10 cellular contexts compared by ENCODE assay signal in genomic region chr1:159187647-159188374, GRCh38. TPM values are rescaled to one million over a fixed set of nuclear protein-coding genes. Genes with fewer than 3 reads are reported as not detected.
A peak's percentile ranks its signal among the peaks of the same experiment; 100 is the strongest.
DNase-seq lines count a peak whose midpoint lies in the region; FAIRE-seq and TF ChIP-seq lines count a peak whose summit lies in the region.
"Had no signal": no experiment of that assay in that cellular context is flagged by ENCODE, and none has a peak within 500 bp of the region (broad histone marks: within the 10 kb centered on the region; RNA-seq: fewer than 3 reads in every experiment).

No MANE protein-coding gene starts in this region.

- no peaks in the 10 kb centered on the region for H3K27me3 ChIP-seq in HUES64 (ENCODE audit: insufficient read depth, low read length)
- H3K27me3 ChIP-seq in cardiac muscle cell: no peaks in the 10 kb centered on the region
- H3K27me3 ChIP-seq in osteoblast (ENCODE audit: insufficient read depth, low read length): peaks cover 15% of the 10 kb centered on the region
- peaks cover 0 to 2% of the 10 kb centered on the region in 2 donors for H3K27me3 ChIP-seq in small intestine (ENCODE audit: control insufficient read depth in 2 of 2, insufficient read depth in 2 of 2, low read length in 2 of 2)

- TF ChIP-seq CTCF in CD14-positive monocyte (IDR thresholded peaks at IDR 0.05) (no peak), cardiac muscle cell (IDR thresholded peaks at IDR 0.05; ENCODE audit: low read depth, low read length) (no peak), osteoblast (IDR thresholded peaks at IDR 0.05; ENCODE audit: extremely low read depth, low read depth, low read length) (no peak)

- H3K36me3 ChIP-seq in HUES64 (ENCODE audit: insufficient read depth, low read length): no peaks in the 10 kb centered on the region
- no peaks in the 10 kb centered on the region for H3K36me3 ChIP-seq in cardiac muscle cell
- H3K36me3 ChIP-seq in osteoblast (ENCODE audit: insufficient read depth, low read length): no peaks in the 10 kb centered on the region
- no peaks in the 10 kb centered on the region for H3K36me3 ChIP-seq in small intestine (ENCODE audit: control insufficient read depth in 2 of 2, insufficient read depth in 2 of 2, low read length in 2 of 2)

- H3K36me3 Mint-ChIP-seq in CD14-positive monocyte: no peaks in the 10 kb centered on the region
- H3K36me3 Mint-ChIP-seq in activated CD4-positive, alpha-beta T cell treated with anti-CD3 and anti-CD28 coated beads, Interleukin-2, amount 10 ng/mL, durations not matched to agents 7 days and 5 days (ENCODE audit: low read depth): no peaks in the 10 kb centered on the region

- WGBS in HUES64: 6% methylated on average over 14 of the region's 14 CpGs
- WGBS in small intestine, 3 donors: 24 to 28% (median 28%) methylated on average over 14 of the region's 14 CpGs

- CTCF ChIA-PET in activated CD4-positive, alpha-beta T cell treated with anti-CD3 and anti-CD28 coated beads, Interleukin-2, amount 10 ng/mL, durations not matched to agents 7 days and 5 days (lab: Charles Lee): interaction anchor here (0.8 kb wide), 1 partner anchor 10 kb away, joined by 4 read pairs; no protein-coding TSS in a partner anchor

- H3K4me3 ChIP-seq in HUES64 (ENCODE audit: low read length) (peak overlapping the region; percentile 70), cardiac muscle cell (peak overlapping the region; percentile 18), osteoblast (ENCODE audit: insufficient read depth, low read length) (peak overlapping the region; percentile 44), small intestine (ENCODE audit: low read depth in 1 of 2, low read length in 2 of 2) (no peak overlapping the region)

- peak overlapping the region; percentile 59 for H3K4me2 ChIP-seq in osteoblast (ENCODE audit: insufficient read depth, low read length)

- intact Hi-C loops in CD14-positive monocyte (cut with micrococcal nuclease): no loop called here

- peak overlapping the region in 1 of 7 donors; percentile 47 for H3K27ac Mint-ChIP-seq in CD14-positive monocyte
- H3K27ac Mint-ChIP-seq in activated CD4-positive, alpha-beta T cell treated with anti-CD3 and anti-CD28 coated beads, Interleukin-2, amount 10 ng/mL, durations not matched to agents 7 days and 5 days: no peak overlapping the region

- H3K4me1 ChIP-seq in HUES64 (ENCODE audit: insufficient read depth, low read length) (peaks cover 15% of the 10 kb centered on the region; the same call in 1 of the 2 replicates), cardiac muscle cell (ENCODE audit: low read depth) (no peaks in the 10 kb centered on the region), osteoblast (ENCODE audit: insufficient read depth, low read length) (no peaks in the 10 kb centered on the region), small intestine (ENCODE audit: control insufficient read depth in 2 of 2, insufficient read depth in 1 of 2, low read depth in 1 of 2, low read length in 1 of 2) (no peaks in the 10 kb centered on the region)

- POLR2A ChIA-PET in activated CD4-positive, alpha-beta T cell treated with anti-CD3 and anti-CD28 coated beads, Interleukin-2, amount 10 ng/mL, durations not matched to agents 7 days and 5 days (lab: Charles Lee): no interaction called here

- H3K27ac ChIP-seq in HUES64 (ENCODE audit: low read depth, low read length): peak overlapping the region; percentile 71; the same call in 1 of the 2 replicates
- no peak overlapping the region for H3K27ac ChIP-seq in cardiac muscle cell
- no peak overlapping the region for H3K27ac ChIP-seq in osteoblast (ENCODE audit: low read depth, low read length)
- no peak overlapping the region for H3K27ac ChIP-seq in small intestine (ENCODE audit: low read depth in 1 of 2, low read length in 1 of 2)
- H3K27ac ChIP-seq: C4-2B had no signal

- DNase-seq in CD14-positive monocyte (ENCODE audit: low spot score): no peak
- peak in 1 of 2 donors; percentile 23 for DNase-seq in cardiac muscle cell (ENCODE audit: low read depth in 1 of 2, low spot score in 1 of 2)
- DNase-seq in osteoblast (ENCODE audit: insufficient read length, low spot score, missing footprints): no peak
- no peak for DNase-seq in activated CD4-positive, alpha-beta T cell treated with anti-CD3 and anti-CD28 coated beads for 4 hours
- no peak for DNase-seq in NK-92 (lab: John Stamatoyannopoulos, UW; ENCODE audit: unreplicated experiment)
- DNase-seq in small intestine: no peak
- no peak for DNase-seq in activated CD4-positive, alpha-beta T cell treated with anti-CD3 and anti-CD28 coated beads, Interleukin-2, amount 10 ng/mL, durations not matched to agents 7 days and 5 days
- DNase-seq: activated CD8-positive, alpha-beta memory T cell treated with anti-CD3 and anti-CD28 coated beads, Interleukin-2, amount 50 U/mL, for 48 hours had no signal

- H3K27me3 Mint-ChIP-seq in CD14-positive monocyte (ENCODE audit: low read depth in 3 of 3): peaks cover 43 to 61% (median 45%) of the 10 kb centered on the region in 3 donors
- peaks cover 71% of the 10 kb centered on the region for H3K27me3 Mint-ChIP-seq in activated CD4-positive, alpha-beta T cell treated with anti-CD3 and anti-CD28 coated beads, Interleukin-2, amount 10 ng/mL, durations not matched to agents 7 days and 5 days

- H3K4me1 Mint-ChIP-seq in CD14-positive monocyte: peaks cover 14% of the 10 kb centered on the region
- no peaks in the 10 kb centered on the region for H3K4me1 Mint-ChIP-seq in activated CD4-positive, alpha-beta T cell treated with anti-CD3 and anti-CD28 coated beads, Interleukin-2, amount 10 ng/mL, durations not matched to agents 7 days and 5 days

- no peak for FAIRE-seq in small intestine (lab: Jason Lieb, UNC)

- peak overlapping the region; percentile 48 for H2AFZ ChIP-seq in osteoblast (ENCODE audit: low read length)

- H3K79me2 ChIP-seq in osteoblast (ENCODE audit: insufficient read depth, low read length): no peaks in the 10 kb centered on the region

- H3K9me3 ChIP-seq in HUES64 (ENCODE audit: insufficient read depth, low read depth, low read length) (no peaks in the 10 kb centered on the region), cardiac muscle cell (ENCODE audit: low read depth) (no peaks in the 10 kb centered on the region), osteoblast (ENCODE audit: low read depth, low read length) (no peaks in the 10 kb centered on the region), small intestine (ENCODE audit: control insufficient read depth, low read depth) (no peaks in the 10 kb centered on the region)

- peaks cover 0 to 7% (median 0%) of the 10 kb centered on the region in 7 donors for H3K9me3 Mint-ChIP-seq in CD14-positive monocyte
- no peaks in the 10 kb centered on the region for H3K9me3 Mint-ChIP-seq in activated CD4-positive, alpha-beta T cell treated with anti-CD3 and anti-CD28 coated beads, Interleukin-2, amount 10 ng/mL, durations not matched to agents 7 days and 5 days

- H4K20me1 ChIP-seq in osteoblast (ENCODE audit: insufficient read depth, low read length): no peaks in the 10 kb centered on the region

- H3K9ac ChIP-seq in HUES64 (ENCODE audit: low read depth, low read length): peak overlapping the region; percentile 69

- H3K4me3 Mint-ChIP-seq in CD14-positive monocyte: peak overlapping the region; percentile 65 to 83
- H3K4me3 Mint-ChIP-seq in activated CD4-positive, alpha-beta T cell treated with anti-CD3 and anti-CD28 coated beads, Interleukin-2, amount 10 ng/mL, durations not matched to agents 7 days and 5 days: no peak overlapping the region

RNA-seq across cellular contexts. Expression of gene CADM3, which starts 16.4 kb away (rescaled TPM):
- polyA plus RNA-seq in CD14-positive monocyte (not detected), cardiac muscle cell (0.51 and 1.3 TPM in 2 replicates), small intestine (10 to 100 TPM in 1 of 3 donors, under 1 TPM in 1, not detected in 1; 0.27 to 23.5 TPM)
- polyA plus RNA-seq in HUES64 (2013, experiment 1 of 2): 5.2 TPM
- polyA plus RNA-seq in HUES64 (2013, experiment 2 of 2): 6.8 TPM
- total RNA-seq in cardiac muscle cell (1.7 and 3.1 TPM in 2 replicates), osteoblast (under 0.01 TPM in 1 of 2 replicates, not detected in the other)
- not detected for total RNA-seq in activated CD4-positive, alpha-beta T cell treated with anti-CD3 and anti-CD28 coated beads, Interleukin-2, amount 10 ng/mL, durations not matched to agents 7 days and 5 days

RNA-seq across cellular contexts. Expression of gene ACKR1, which starts 16.9 kb away (rescaled TPM):
- under 1 TPM in 1 of 2 donors, not detected in 1; 0.14 TPM for polyA plus RNA-seq in CD14-positive monocyte
- 0.40 TPM for polyA plus RNA-seq in HUES64 (2013, experiment 1 of 2)
- 0.32 TPM for polyA plus RNA-seq in HUES64 (2013, experiment 2 of 2)
- 0.18 and 0.63 TPM in 2 replicates for total RNA-seq in cardiac muscle cell
- polyA plus RNA-seq in cardiac muscle cell: 0.33 TPM in 1 of 2 replicates, not detected in the other
- total RNA-seq in osteoblast: not detected in 2 replicates
- 10 to 100 TPM in 1 of 3 donors, 1 to 10 TPM in 2; 1.3 to 96.8 (median 3.2) TPM for polyA plus RNA-seq in small intestine
- total RNA-seq in activated CD4-positive, alpha-beta T cell treated with anti-CD3 and anti-CD28 coated beads, Interleukin-2, amount 10 ng/mL, durations not matched to agents 7 days and 5 days: not detected

Comparison
In these comparisons a context has a peak if more than half of its experiments do, and no peak if none do; other contexts are left out.
1. H3K4me3 ChIP-seq: peak in HUES64 (single experiment), cardiac muscle cell (single experiment) and osteoblast (single experiment); none in small intestine (0 of 2).